ENCODE assay signal across 8 cellular contexts in the genomic region with DNA sequence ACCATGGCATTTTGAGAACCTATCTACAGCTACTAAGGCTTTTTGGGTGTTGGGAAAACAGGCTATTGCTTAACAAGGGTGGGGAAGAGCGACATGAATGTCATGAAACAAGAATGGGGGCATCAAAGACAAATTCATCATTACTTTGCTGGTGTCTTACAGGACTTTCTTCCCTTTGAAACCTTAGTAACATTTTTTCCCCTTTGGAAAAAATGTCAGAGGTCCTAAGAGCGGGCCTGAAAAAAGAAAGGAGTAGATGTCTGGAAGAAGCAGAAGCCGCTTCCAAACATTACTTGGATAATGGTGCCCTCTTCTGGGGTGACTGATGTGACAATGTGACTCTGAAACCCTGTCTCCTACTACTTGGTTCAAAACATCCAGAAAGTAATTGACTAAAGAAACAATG. TPM values are rescaled to one million over a fixed set of nuclear protein-coding genes. Genes with fewer than 3 reads are reported as not detected.
A peak's percentile ranks its signal among the peaks of the same experiment; 100 is the strongest.
DNase-seq lines count a peak whose midpoint lies in the region; ATAC-seq and TF ChIP-seq lines count a peak whose summit lies in the region.

No MANE protein-coding gene starts in this region.

- H3K27ac ChIP-seq in Panc1 (ENCODE audit: low read length) = no peak overlapping the region
- H3K27ac ChIP-seq in brain microvascular endothelial cell = no peak overlapping the region
- H3K27ac ChIP-seq in thyroid gland = no peak overlapping the region

- WGBS in thyroid gland, 2 donors = 38 to 49% methylated on average over 3 of the region's 3 CpGs

- H3K27me3 ChIP-seq in Panc1 (ENCODE audit: control insufficient read depth, insufficient read depth, low read length) = no peaks in the 10 kb centered on the region
- no peaks in the 10 kb centered on the region for H3K27me3 ChIP-seq in brain microvascular endothelial cell (replicated peaks)
- H3K27me3 ChIP-seq in thyroid gland = no peaks in the 10 kb centered on the region

- H3K4me3 ChIP-seq in Panc1 (ENCODE audit: low read depth in 2 of 2, low read length in 2 of 2) (no peak overlapping the region), brain microvascular endothelial cell (ENCODE audit: low read depth, low read length) (no peak overlapping the region), thyroid gland (replicated peaks in 1 of 3) (no peak overlapping the region)

- H3K4me1 ChIP-seq in Panc1 (ENCODE audit: control insufficient read depth, insufficient read depth, low read length) (peaks cover 13% of the 10 kb centered on the region), thyroid gland (peaks cover 6 to 7% of the 10 kb centered on the region in 2 donors)

- ATAC-seq in Panc1 (peak; percentile 36; the same call in 1 of the 2 replicates), GM18907 (IDR thresholded peaks at IDR 0.05; ENCODE audit: unreplicated experiment) (no peak)

- no peak; the same call in 1 of the 2 replicates for TF ChIP-seq CTCF in Panc1 (IDR thresholded peaks at IDR 0.05)
- peak; percentile 67 for TF ChIP-seq CTCF in brain microvascular endothelial cell (IDR thresholded peaks at IDR 0.05; ENCODE audit: low read depth, low read length, missing control alignments)
- peak in 4 of 6 experiments; percentile 62 to 74 (median 68) for TF ChIP-seq CTCF in thyroid gland (IDR thresholded peaks at IDR 0.05)

- POLR2A ChIA-PET in Panc1 (lab: Charles Lee) = interaction anchor here (0.5 to 0.7 kb wide), 2 partner anchors 114 to 145 kb away, joined by 5 to 16 read pairs; no protein-coding TSS in a partner anchor

- CTCF ChIA-PET in Panc1 (lab: Charles Lee) = interaction anchor here (0.7 kb wide), 2 partner anchors 43 to 70 kb away, joined by 6 to 9 read pairs; partner anchors contain the start of gene STOX1

- intact Hi-C loops in Panc1 (cut with micrococcal nuclease; ENCODE audit: unreplicated experiment) (loop anchor here (5.0 kb wide), 1 partner anchor 105 kb away; no protein-coding TSS in a partner anchor), thyroid gland (cut with DNase I) (loop anchor here (5.0 to 10.0 kb wide), 3 partner anchors 70 to 343 kb away; partner anchors contain the start of gene STOX1)

- BruUV-seq in Panc1 (replicated peaks; lab: Mats Ljungman, UMichigan) = no TSS peak

- peaks cover 5% of the 10 kb centered on the region; the same call in 1 of the 2 replicates for H3K36me3 ChIP-seq in Panc1 (ENCODE audit: control insufficient read depth, insufficient read depth, low read length)
- no peaks in the 10 kb centered on the region for H3K36me3 ChIP-seq in brain microvascular endothelial cell (replicated peaks)
- H3K36me3 ChIP-seq in thyroid gland = no peaks in the 10 kb centered on the region

- no peak for TF ChIP-seq POLR2A in thyroid gland (IDR thresholded peaks at IDR 0.05)

- DNase-seq in EL (peak; percentile 67), Kasumi-1 (lab: John Stamatoyannopoulos, UW) (peak; percentile 94 to 97), Panc1 (ENCODE audit: low read depth, low spot score) (peak; percentile 50), brain microvascular endothelial cell (peak; percentile 70), kidney tubule cell (ENCODE audit: low spot score) (peak; percentile 69), thyroid gland (peak; percentile 51 to 56)
- no peak for DNase-seq in activated CD8-positive, alpha-beta memory T cell treated with anti-CD3 and anti-CD28 coated beads for 24 hours

- H3K9me3 ChIP-seq in Panc1 (ENCODE audit: control insufficient read depth, insufficient read depth, low read depth, low read length) (no peaks in the 10 kb centered on the region), thyroid gland (no peaks in the 10 kb centered on the region)

- in situ Hi-C loops in Panc1 (cut with HindIII; ENCODE audit: low pct_unique_long_range_greater_than_20kb, low sequenced_read_pairs) (no loop called here), brain microvascular endothelial cell (cut with HindIII; ENCODE audit: low pct_ligation_motif_present, low sequenced_read_pairs) (no loop called here)

RNA-seq across cellular contexts. Expression of gene DDX50, which starts 3.8 kb away (rescaled TPM):
- 46.9 TPM for total RNA-seq in Panc1 (2021; ENCODE audit: unreplicated experiment)
- 33.3 TPM for polyA plus RNA-seq in Panc1 (2012; ENCODE audit: insufficient read length)
- total RNA-seq in thyroid gland = 10 to 100 TPM; 36.3 to 51.3 (median 41.7) TPM

RNA-seq across cellular contexts. Expression of gene DDX21, which starts 58.6 kb away (rescaled TPM):
- 172 TPM for total RNA-seq in Panc1 (2021; ENCODE audit: unreplicated experiment)
- polyA plus RNA-seq in Panc1 (2012; ENCODE audit: insufficient read length) = 71.7 TPM
- 10 to 100 TPM; 30.9 to 56.1 (median 38.1) TPM for total RNA-seq in thyroid gland
